33 cellular contexts compared by ENCODE assay signal in the genomic region with DNA sequence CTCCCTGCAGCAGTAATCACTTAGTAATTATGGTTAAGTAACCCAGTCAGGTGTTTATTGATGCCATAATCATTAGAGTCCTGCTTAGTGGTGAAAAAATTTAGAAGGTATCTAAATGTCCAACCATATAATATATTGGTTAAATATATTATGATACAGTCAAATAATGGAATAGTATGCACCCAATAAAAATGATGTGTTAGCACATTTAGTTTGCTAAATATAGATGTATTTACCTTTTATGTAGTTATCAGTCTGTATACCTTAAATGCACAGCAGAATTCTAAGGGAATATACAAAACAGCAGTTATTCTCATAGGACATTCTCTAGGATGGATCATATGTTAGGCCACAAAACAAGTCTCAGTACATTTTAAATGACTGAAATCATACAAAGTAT.
"Had no signal": no experiment of that assay in that cellular context is flagged by ENCODE, and none has a peak within 500 bp of the region (broad histone marks: within the 10 kb centered on the region; RNA-seq: fewer than 3 reads in every experiment).

No MANE protein-coding gene starts in this region.

- H3K4me1 ChIP-seq: breast epithelium had no signal

- H3K4me3 ChIP-seq: adrenal gland, body of pancreas, breast epithelium had no signal

- H3K27ac ChIP-seq: adrenal gland, body of pancreas, brain microvascular endothelial cell, breast epithelium, VCaP had no signal

- H3K27me3 ChIP-seq: adrenal gland, body of pancreas, brain microvascular endothelial cell, breast epithelium had no signal

- FAIRE-seq: astrocyte, TTC549 had no signal

- H3K36me3 ChIP-seq: adrenal gland, brain microvascular endothelial cell, breast epithelium had no signal

- DNase-seq: activated B cell treated with CpG ODN at 0.5 μM for 24 hours; activated CD4-positive, alpha-beta memory T cell treated with anti-CD3 and anti-CD28 coated beads for 36 hours; activated CD4-positive, alpha-beta T cell treated with anti-CD3 and anti-CD28 coated beads for 4 hours; activated CD4-positive, alpha-beta T cell treated with anti-CD3 and anti-CD28 coated beads, Interleukin-2, amount 10 ng/mL, durations not matched to agents 24 days and 14 days; activated CD4-positive, alpha-beta T cell treated with anti-CD3 and anti-CD28 coated beads, Interleukin-2, amount 50 U/mL, for 1 hour; activated CD4-positive, alpha-beta T cell treated with anti-CD3 and anti-CD28 coated beads, Interleukin-2, amount 50 U/mL, for 4 hours; activated CD4-positive, CD25-positive, alpha-beta regulatory T cell treated with anti-CD3 and anti-CD28 coated beads, Interleukin-2, amount 50 U/mL, for 72 hours; activated CD8-positive, alpha-beta memory T cell treated with anti-CD3 and anti-CD28 coated beads, Interleukin-2, amount 50 U/mL, for 4 hours; activated CD8-positive, alpha-beta T cell treated with anti-CD3 and anti-CD28 coated beads for 36 hours; activated effector memory CD4-positive, alpha-beta T cell treated with anti-CD3 and anti-CD28 coated beads, Interleukin-2, amount 50 U/mL, for 16 hours; activated gamma-delta T cell treated with Interleukin-2 at 50 U/mL for 16 hours; activated naive CD4-positive, alpha-beta T cell; activated naive CD4-positive, alpha-beta T cell treated with anti-CD3 and anti-CD28 coated beads for 36 hours; activated naive CD4-positive, alpha-beta T cell treated with anti-CD3 and anti-CD28 coated beads, Interleukin-2, amount 50 U/mL, for 16 hours; activated naive CD8-positive, alpha-beta T cell treated with anti-CD3 and anti-CD28 coated beads for 36 hours; activated T-cell treated with anti-CD3 and anti-CD28 coated beads for 4 hours; activated T-cell treated with anti-CD3 and anti-CD28 coated beads, Interleukin-2, amount 50 U/mL, for 1 hour; activated T-cell treated with anti-CD3 and anti-CD28 coated beads, Interleukin-2, amount 50 U/mL, for 4 hours; activated T-cell treated with anti-CD3 and anti-CD28 coated beads, Interleukin-2, amount 50 U/mL, for 72 hours; adrenal gland; amniotic stem cell; aorta; body of pancreas; brain microvascular endothelial cell; central memory CD4-positive, alpha-beta T cell; T-helper 2 cell; T-helper 9 cell had no signal

- H3K9me3 ChIP-seq: adrenal gland, body of pancreas, breast epithelium had no signal

- ATAC-seq: activated CD8-positive, alpha-beta T cell treated with anti-CD3 and anti-CD28 coated beads for 36 hours; activated naive CD4-positive, alpha-beta T cell treated with anti-CD3 and anti-CD28 coated beads, Interleukin-2, amount 50 U/mL, for 72 hours; activated T-cell treated with anti-CD3 and anti-CD28 coated beads, Interleukin-2, amount 50 U/mL, for 4 hours; activated T-cell treated with anti-CD3 and anti-CD28 coated beads, Interleukin-2, amount 50 U/mL, for 72 hours; activated T-helper 17 cell treated with anti-CD3 and anti-CD28 coated beads, Interleukin-2, amount 50 U/mL, for 72 hours; body of pancreas had no signal
